ENCODE assay signal across 29 cellular contexts in genomic region chr20:48785256-48785655, GRCh38. TPM values are rescaled to one million over a fixed set of nuclear protein-coding genes. Genes with fewer than 3 reads are reported as not detected.
DNase-seq lines count a peak whose midpoint lies in the region; ATAC-seq and TF ChIP-seq lines count a peak whose summit lies in the region.
"Had no signal": no experiment of that assay in that cellular context is flagged by ENCODE, and none has a peak within 500 bp of the region (broad histone marks: within the 10 kb centered on the region; RNA-seq: fewer than 3 reads in every experiment).

No MANE protein-coding gene starts in this region.

- TF ChIP-seq CTCF in nephron progenitor cell (IDR thresholded peaks at IDR 0.05) = no peak

- H3K4me3 Mint-ChIP-seq in activated naive CD8-positive, alpha-beta T cell = no peak overlapping the region
- no peak overlapping the region for H3K4me3 Mint-ChIP-seq in activated naive CD8-positive, alpha-beta T cell treated with anti-CD3 and anti-CD28 coated beads, Interleukin-2, amount 50 U/mL, for 24 hours
- no peak overlapping the region for H3K4me3 Mint-ChIP-seq in activated naive CD8-positive, alpha-beta T cell treated with anti-CD3 and anti-CD28 coated beads, Interleukin-2, amount 10 ng/mL, durations not matched to agents 7 days and 5 days
- H3K4me3 Mint-ChIP-seq in nephron progenitor cell = no peak overlapping the region
- H3K4me3 Mint-ChIP-seq: mesothelial cell of epicardium had no signal

- H3K9me3 Mint-ChIP-seq in activated naive CD8-positive, alpha-beta T cell (ENCODE audit: low read depth) = no peaks in the 10 kb centered on the region
- peaks cover 4% of the 10 kb centered on the region for H3K9me3 Mint-ChIP-seq in activated naive CD8-positive, alpha-beta T cell treated with anti-CD3 and anti-CD28 coated beads, Interleukin-2, amount 50 U/mL, for 24 hours
- H3K9me3 Mint-ChIP-seq in activated naive CD8-positive, alpha-beta T cell treated with anti-CD3 and anti-CD28 coated beads, Interleukin-2, amount 10 ng/mL, durations not matched to agents 7 days and 5 days = peaks cover 2% of the 10 kb centered on the region
- H3K9me3 Mint-ChIP-seq in nephron progenitor cell = peaks cover 6% of the 10 kb centered on the region
- H3K9me3 Mint-ChIP-seq: activated T-cell treated with anti-CD3 and anti-CD28 coated beads, Interleukin-2, amount 50 U/mL, for 4 hours; stimulated activated memory B cell treated with anti-CD40 and anti-IgM and Interleukin-4, amounts not matched to agents 10 μg/mL and 1 μg/mL and 100 μg/mL, for 72 hours; T-cell had no signal

- no peak for ATAC-seq in activated naive CD8-positive, alpha-beta T cell treated with anti-CD3 and anti-CD28 coated beads, Interleukin-2, amount 50 U/mL, for 24 hours
- ATAC-seq in activated naive CD8-positive, alpha-beta T cell treated with anti-CD3 and anti-CD28 coated beads, Interleukin-2, amount 10 ng/mL, durations not matched to agents 7 days and 5 days (ENCODE audit: low read depth) = no peak
- ATAC-seq in HG02610 (IDR thresholded peaks at IDR 0.05; ENCODE audit: unreplicated experiment) (no peak), GM21447 (IDR thresholded peaks at IDR 0.05; ENCODE audit: unreplicated experiment) (no peak)
- ATAC-seq: activated T-cell treated with anti-CD3 and anti-CD28 coated beads, Interleukin-2, amount 50 U/mL, for 4 hours; gastrocnemius medialis; PC-3; stimulated activated memory B cell treated with anti-CD40 and anti-IgM and Interleukin-4, amounts not matched to agents 10 μg/mL and 1 μg/mL and 100 μg/mL, for 72 hours; T-cell had no signal

- H3K36me3 Mint-ChIP-seq in activated naive CD8-positive, alpha-beta T cell = peaks cover 2% of the 10 kb centered on the region
- H3K36me3 Mint-ChIP-seq in activated naive CD8-positive, alpha-beta T cell treated with anti-CD3 and anti-CD28 coated beads, Interleukin-2, amount 50 U/mL, for 24 hours (ENCODE audit: low read depth) = peaks cover 16% of the 10 kb centered on the region
- H3K36me3 Mint-ChIP-seq in activated naive CD8-positive, alpha-beta T cell treated with anti-CD3 and anti-CD28 coated beads, Interleukin-2, amount 10 ng/mL, durations not matched to agents 7 days and 5 days = peaks cover 16% of the 10 kb centered on the region
- H3K36me3 Mint-ChIP-seq in nephron progenitor cell (ENCODE audit: low read depth) = peaks cover 8% of the 10 kb centered on the region
- H3K36me3 Mint-ChIP-seq: mesothelial cell of epicardium had no signal

- H3K4me1 Mint-ChIP-seq in activated naive CD8-positive, alpha-beta T cell (ENCODE audit: low read depth) = peaks cover 42% of the 10 kb centered on the region
- peaks cover 47% of the 10 kb centered on the region for H3K4me1 Mint-ChIP-seq in activated naive CD8-positive, alpha-beta T cell treated with anti-CD3 and anti-CD28 coated beads, Interleukin-2, amount 50 U/mL, for 24 hours
- H3K4me1 Mint-ChIP-seq in activated naive CD8-positive, alpha-beta T cell treated with anti-CD3 and anti-CD28 coated beads, Interleukin-2, amount 10 ng/mL, durations not matched to agents 7 days and 5 days = peaks cover 42% of the 10 kb centered on the region
- peaks cover 54% of the 10 kb centered on the region for H3K4me1 Mint-ChIP-seq in nephron progenitor cell

- POLR2A ChIA-PET in activated naive CD8-positive, alpha-beta T cell treated with anti-CD3 and anti-CD28 coated beads, Interleukin-2, amount 10 ng/mL, durations not matched to agents 7 days and 5 days (lab: Charles Lee) = interaction anchor here (0.9 kb wide), 1 partner anchor 48 kb away, joined by 4 read pairs; no protein-coding TSS in a partner anchor

- peak overlapping the region; percentile 83 for H3K27ac Mint-ChIP-seq in activated naive CD8-positive, alpha-beta T cell
- no peak overlapping the region for H3K27ac Mint-ChIP-seq in activated naive CD8-positive, alpha-beta T cell treated with anti-CD3 and anti-CD28 coated beads, Interleukin-2, amount 50 U/mL, for 24 hours
- peak overlapping the region; percentile 77 for H3K27ac Mint-ChIP-seq in activated naive CD8-positive, alpha-beta T cell treated with anti-CD3 and anti-CD28 coated beads, Interleukin-2, amount 10 ng/mL, durations not matched to agents 7 days and 5 days
- H3K27ac Mint-ChIP-seq in nephron progenitor cell = peak overlapping the region; percentile 74
- H3K27ac Mint-ChIP-seq: mesothelial cell of epicardium; stimulated activated memory B cell treated with anti-CD40 and anti-IgM and Interleukin-4, amounts not matched to agents 10 μg/mL and 1 μg/mL and 100 μg/mL, for 72 hours had no signal

- H3K27me3 Mint-ChIP-seq in activated naive CD8-positive, alpha-beta T cell = no peaks in the 10 kb centered on the region
- H3K27me3 Mint-ChIP-seq in activated naive CD8-positive, alpha-beta T cell treated with anti-CD3 and anti-CD28 coated beads, Interleukin-2, amount 50 U/mL, for 24 hours = no peaks in the 10 kb centered on the region
- no peaks in the 10 kb centered on the region for H3K27me3 Mint-ChIP-seq in activated naive CD8-positive, alpha-beta T cell treated with anti-CD3 and anti-CD28 coated beads, Interleukin-2, amount 10 ng/mL, durations not matched to agents 7 days and 5 days
- peaks cover 6% of the 10 kb centered on the region for H3K27me3 Mint-ChIP-seq in nephron progenitor cell (ENCODE audit: low read depth, poor library complexity)
- H3K27me3 Mint-ChIP-seq: stimulated activated memory B cell treated with anti-CD40 and anti-IgM and Interleukin-4, amounts not matched to agents 10 μg/mL and 1 μg/mL and 100 μg/mL, for 72 hours; T-cell had no signal

- DNase-seq in activated naive CD8-positive, alpha-beta T cell treated with anti-CD3 and anti-CD28 coated beads, Interleukin-2, amount 50 U/mL, for 24 hours = no peak
- no peak for DNase-seq in activated naive CD8-positive, alpha-beta T cell treated with anti-CD3 and anti-CD28 coated beads, Interleukin-2, amount 10 ng/mL, durations not matched to agents 7 days and 5 days
- DNase-seq in nephron progenitor cell = no peak
- no peak for DNase-seq in NOMO-1 (lab: John Stamatoyannopoulos, UW; ENCODE audit: unreplicated experiment in 2 of 2)
- DNase-seq: activated CD8-positive, alpha-beta memory T cell treated with anti-CD3 and anti-CD28 coated beads for 24 hours; activated naive CD4-positive, alpha-beta T cell; activated T-cell treated with anti-CD3 and anti-CD28 coated beads, Interleukin-2, amount 50 U/mL, for 4 hours; amygdala; Calu3; DMS79; gastrocnemius medialis; GDM1; HCEC 1CT; IMR-90; kidney glomerular epithelial cell; MV-4-11; NCI-H1436; NCI-H2081 treated with DMSO at 0.1 percent for 48 hours; NCI-H2227 treated with DMSO at 0.1 percent for 48 hours; NCI-H526; NK-92 treated with Interleukin-12 subunit alpha and Interleukin-12 subunit beta, amount 100 ng/mL, for 24 hours; PC-3; T-cell; testis had no signal

RNA-seq across cellular contexts. Expression of gene PREX1, which starts 42.5 kb away (rescaled TPM):
- 100 to 1,000 TPM; 142 to 147 TPM for total RNA-seq in activated naive CD8-positive, alpha-beta T cell treated with anti-CD3 and anti-CD28 coated beads, Interleukin-2, amount 10 ng/mL, durations not matched to agents 7 days and 5 days
